In genomic region chr17:16999931-17000625, GRCh38 we compare ENCODE assay signal across 26 cellular contexts. TPM values are rescaled to one million over a fixed set of nuclear protein-coding genes. Genes with fewer than 3 reads are reported as not detected.
"Had no signal": no experiment of that assay in that cellular context is flagged by ENCODE, and none has a peak within 500 bp of the region (broad histone marks: within the 10 kb centered on the region; RNA-seq: fewer than 3 reads in every experiment).

No MANE protein-coding gene starts in this region.

- H3K9me3 ChIP-seq: gastroesophageal sphincter, heart left ventricle, left lung, lower lobe of right lung, psoas muscle, spleen, thoracic aorta, tibial nerve, upper lobe of left lung had no signal

- H3K27ac ChIP-seq: dorsolateral prefrontal cortex, epithelial cell of prostate, gastroesophageal sphincter, heart left ventricle, hepatocyte, left lung, lower lobe of right lung, psoas muscle, skin epidermis, spleen, thoracic aorta, tibial nerve, upper lobe of left lung had no signal

- H2AFZ ChIP-seq: hepatocyte had no signal

- H3K79me2 ChIP-seq: hepatocyte had no signal

- H3K36me3 ChIP-seq: gastroesophageal sphincter, heart left ventricle, left lung, lower lobe of right lung, spleen, thoracic aorta, tibial nerve, upper lobe of left lung had no signal

- H3K4me2 ChIP-seq: hepatocyte had no signal

- H3K27me3 ChIP-seq: dorsolateral prefrontal cortex, heart left ventricle, hepatocyte, left lung, spleen, tibial nerve, upper lobe of left lung had no signal

- H3K9me3 Mint-ChIP-seq: natural killer cell; stimulated activated naive B cell treated with anti-CD40 and anti-IgM and Interleukin-4, amounts not matched to agents 10 μg/mL and 1 μg/mL and 100 μg/mL, for 72 hours; stimulated activated naive CD8-positive, alpha-beta T cell treated with anti-CD3 and anti-CD28 coated beads, Interleukin-15, Interleukin-2, amounts not matched to agents 100 ng/mL and 50 ng/mL, for 24 hours had no signal

- H3K36me3 Mint-ChIP-seq: natural killer cell; stimulated activated naive B cell treated with anti-CD40 and anti-IgM and Interleukin-4, amounts not matched to agents 10 μg/mL and 1 μg/mL and 100 μg/mL, for 72 hours had no signal

- DNase-seq: dorsolateral prefrontal cortex; effector CD4-positive, alpha-beta T cell; foreskin fibroblast; heart left ventricle; left cardiac atrium; left lung; lower lobe of right lung; natural killer cell; psoas muscle; right cardiac atrium; spleen; stimulated activated naive B cell treated with anti-CD40 and anti-IgM and Interleukin-4, amounts not matched to agents 10 μg/mL and 1 μg/mL and 100 μg/mL, for 72 hours; upper lobe of left lung had no signal

- H3K27ac Mint-ChIP-seq: natural killer cell; stimulated activated naive B cell treated with anti-CD40 and anti-IgM and Interleukin-4, amounts not matched to agents 10 μg/mL and 1 μg/mL and 100 μg/mL, for 72 hours; stimulated activated naive CD8-positive, alpha-beta T cell treated with anti-CD3 and anti-CD28 coated beads, Interleukin-15, Interleukin-2, amounts not matched to agents 100 ng/mL and 50 ng/mL, for 24 hours had no signal

- H3K4me3 ChIP-seq: dorsolateral prefrontal cortex, gastroesophageal sphincter, heart left ventricle, hepatocyte, left lung, lower lobe of right lung, psoas muscle, skin epidermis, spleen, thoracic aorta, tibial nerve, upper lobe of left lung had no signal

- H3K4me3 Mint-ChIP-seq: natural killer cell; stimulated activated naive B cell treated with anti-CD40 and anti-IgM and Interleukin-4, amounts not matched to agents 10 μg/mL and 1 μg/mL and 100 μg/mL, for 72 hours; stimulated activated naive CD8-positive, alpha-beta T cell treated with anti-CD3 and anti-CD28 coated beads, Interleukin-15, Interleukin-2, amounts not matched to agents 100 ng/mL and 50 ng/mL, for 24 hours had no signal

- H3K27me3 Mint-ChIP-seq: stimulated activated naive B cell treated with anti-CD40 and anti-IgM and Interleukin-4, amounts not matched to agents 10 μg/mL and 1 μg/mL and 100 μg/mL, for 72 hours; stimulated activated naive CD8-positive, alpha-beta T cell treated with anti-CD3 and anti-CD28 coated beads, Interleukin-15, Interleukin-2, amounts not matched to agents 100 ng/mL and 50 ng/mL, for 24 hours had no signal

- ATAC-seq: esophagus mucosa; gastroesophageal sphincter; heart left ventricle; left cardiac atrium; left lung; lower lobe of right lung; natural killer cell; psoas muscle; right cardiac atrium; stimulated activated naive B cell treated with anti-CD40 and anti-IgM and Interleukin-4, amounts not matched to agents 10 μg/mL and 1 μg/mL and 100 μg/mL, for 72 hours had no signal

RNA-seq across cellular contexts. Expression of gene TNFRSF13B, which starts 28.2 kb away (rescaled TPM):
- total RNA-seq: cerebellum, heart left ventricle, hepatocyte, kidney epithelial cell, left cardiac atrium, osteocyte, psoas muscle, renal cortical epithelial cell, right cardiac atrium, thoracic aorta, tibial nerve had no signal
- polyA plus RNA-seq: heart left ventricle, hepatocyte, neural cell, psoas muscle, right cardiac atrium had no signal
